In the genomic region with DNA sequence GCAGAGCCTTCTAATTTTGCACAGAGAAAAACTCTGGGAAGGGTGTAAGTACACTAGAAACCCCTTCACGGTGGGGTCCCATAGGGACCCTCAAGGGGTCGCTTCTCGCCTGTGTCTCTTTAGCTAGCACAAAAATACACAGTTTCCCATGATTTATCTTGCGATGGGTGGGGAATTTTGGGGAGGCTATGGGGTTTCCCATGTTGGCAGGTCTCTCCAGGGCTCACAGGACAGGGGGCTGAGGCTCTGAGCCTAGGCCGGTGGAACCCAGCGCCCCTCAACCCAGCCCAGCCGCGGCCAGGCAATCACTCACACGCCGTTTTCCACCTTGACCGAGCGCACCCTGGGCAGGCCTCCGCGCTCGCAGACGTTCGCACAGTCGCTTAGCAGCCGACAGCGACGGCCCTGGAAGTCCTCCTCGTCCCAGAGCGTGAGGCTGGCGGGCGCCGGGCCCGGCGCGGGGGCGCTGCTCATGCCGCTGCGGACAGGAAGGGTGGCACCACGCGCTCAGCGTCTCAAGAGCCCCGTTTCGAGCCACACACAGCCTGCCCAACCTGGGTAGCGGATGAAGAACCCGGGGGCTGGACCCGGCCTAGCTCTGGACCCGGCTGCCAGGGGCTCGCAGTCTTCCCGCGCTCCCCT, we compare ENCODE assay signal across 11 cellular contexts. TPM values are rescaled to one million over a fixed set of nuclear protein-coding genes. Genes with fewer than 3 reads are reported as not detected.
A peak's percentile ranks its signal among the peaks of the same experiment; 100 is the strongest.
DNase-seq lines count a peak whose midpoint lies in the region; ATAC-seq and TF ChIP-seq lines count a peak whose summit lies in the region.
"Had no signal": no experiment of that assay in that cellular context is flagged by ENCODE, and none has a peak within 500 bp of the region (broad histone marks: within the 10 kb centered on the region; RNA-seq: fewer than 3 reads in every experiment).

No MANE protein-coding gene starts in this region.

- H3K27me3 Mint-ChIP-seq in activated T-cell treated with anti-CD3 and anti-CD28 coated beads, Interleukin-2, amount 50 U/mL, for 72 hours (ENCODE audit: low read depth): peaks cover 83% of the 10 kb centered on the region

- H3K27ac ChIP-seq in RWPE2 (ENCODE audit: poor library complexity, severe bottlenecking) (no peak overlapping the region), testis (no peak overlapping the region)
- H3K27ac ChIP-seq: BLaER1 had no signal

- no peaks in the 10 kb centered on the region for H3K36me3 Mint-ChIP-seq in activated T-cell treated with anti-CD3 and anti-CD28 coated beads, Interleukin-2, amount 50 U/mL, for 72 hours (ENCODE audit: insufficient read depth in 2 of 2)

- no peak overlapping the region for H3K27ac Mint-ChIP-seq in activated T-cell treated with anti-CD3 and anti-CD28 coated beads, Interleukin-2, amount 50 U/mL, for 72 hours

- H3K9me3 ChIP-seq in RWPE2 (ENCODE audit: severe bottlenecking) (no peaks in the 10 kb centered on the region), testis (no peaks in the 10 kb centered on the region)
- H3K9me3 ChIP-seq: BLaER1 had no signal

- peaks cover 77% of the 10 kb centered on the region for H3K27me3 ChIP-seq in RWPE2 (ENCODE audit: insufficient read depth, poor library complexity, severe bottlenecking)
- H3K27me3 ChIP-seq in testis: no peaks in the 10 kb centered on the region

- no peak for TF ChIP-seq CTCF in RWPE2 (IDR thresholded peaks at IDR 0.05; ENCODE audit: poor library complexity, severe bottlenecking)
- TF ChIP-seq CTCF in lower leg skin (IDR thresholded peaks at IDR 0.05): no peak
- no peak for TF ChIP-seq CTCF in testis (IDR thresholded peaks at IDR 0.05)

- H3K4me1 Mint-ChIP-seq in activated T-cell treated with anti-CD3 and anti-CD28 coated beads, Interleukin-2, amount 50 U/mL, for 72 hours (ENCODE audit: low read depth): peaks cover 11% of the 10 kb centered on the region

- H3K9me3 Mint-ChIP-seq in activated T-cell treated with anti-CD3 and anti-CD28 coated beads, Interleukin-2, amount 50 U/mL, for 72 hours: no peaks in the 10 kb centered on the region

- DNase-seq in activated T-cell treated with anti-CD3 and anti-CD28 coated beads, Interleukin-2, amount 50 U/mL, for 72 hours: no peak
- no peak for DNase-seq in activated T-cell treated with anti-CD3 and anti-CD28 coated beads, Interleukin-2, amount 50 U/mL, for 1 hour
- no peak for DNase-seq in RWPE2 (ENCODE audit: low spot score)
- no peak for DNase-seq in lower leg skin (ENCODE audit: low spot score in 2 of 2)
- DNase-seq in testis: no peak
- DNase-seq in KBM-7: no peak
- no peak for DNase-seq in NCI-H187 treated with DMSO at 0.1 percent for 48 hours (lab: John Stamatoyannopoulos, UW)
- DNase-seq: NCI-H1930 had no signal

- intact Hi-C loops in lower leg skin (cut with DNase I; ENCODE audit: low total_unique reads) (no loop called here), testis (cut with DNase I; ENCODE audit: low total_unique reads) (no loop called here)

- peak; percentile 8 to 12 for ATAC-seq in activated T-cell treated with anti-CD3 and anti-CD28 coated beads, Interleukin-2, amount 50 U/mL, for 72 hours (replicated peaks in 1 of 2)
- peak; percentile 13 for ATAC-seq in RWPE2 (ENCODE audit: low read depth)
- ATAC-seq in GM21515 (IDR thresholded peaks at IDR 0.05; ENCODE audit: unreplicated experiment): no peak

- peak overlapping the region in 1 of 2 donors; percentile 42 for H3K4me3 Mint-ChIP-seq in activated T-cell treated with anti-CD3 and anti-CD28 coated beads, Interleukin-2, amount 50 U/mL, for 72 hours

- no peaks in the 10 kb centered on the region for H3K36me3 ChIP-seq in RWPE2 (ENCODE audit: low read depth)
- no peaks in the 10 kb centered on the region for H3K36me3 ChIP-seq in testis (ENCODE audit: low read depth, missing control alignments)
- H3K36me3 ChIP-seq: BLaER1 had no signal

- no peaks in the 10 kb centered on the region for H3K4me1 ChIP-seq in RWPE2 (ENCODE audit: insufficient read depth, poor library complexity, severe bottlenecking)
- H3K4me1 ChIP-seq in testis: peaks cover 15% of the 10 kb centered on the region
- H3K4me1 ChIP-seq: BLaER1 had no signal

- in situ Hi-C loops in KBM-7 (cut with MboI; ENCODE audit: low pct_unique_long_range_greater_than_20kb, low sequenced_read_pairs): no loop called here

- TF ChIP-seq POLR2A in lower leg skin (IDR thresholded peaks at IDR 0.05): no peak
- TF ChIP-seq POLR2A in testis (IDR thresholded peaks at IDR 0.05): no peak

- H3K4me3 ChIP-seq in RWPE2 (ENCODE audit: severe bottlenecking): peak overlapping the region; percentile 21
- H3K4me3 ChIP-seq in lower leg skin (ENCODE audit: low read depth, poor library complexity, severe bottlenecking): peak overlapping the region; percentile 7
- H3K4me3 ChIP-seq in testis: peak overlapping the region; percentile 4 to 38

- WGBS in lower leg skin, 2 donors: 2 to 3% methylated on average over 34 to 38 of the region's 44 CpGs
- 1% methylated on average over 8 to 29 of the region's 44 CpGs for WGBS in testis, 2 donors

RNA-seq across cellular contexts. Expression of a gene that starts 0.4 kb away (rescaled TPM):
- not detected for total RNA-seq in activated T-cell treated with anti-CD3 and anti-CD28 coated beads, Interleukin-2, amount 50 U/mL, for 72 hours
- total RNA-seq in lower leg skin (not detected), testis (1 to 10 TPM in 1 of 2 donors, under 1 TPM in 1; 0.56 to 2.9 TPM)
- polyA plus RNA-seq in testis (ENCODE audit: insufficient read depth, low read depth, low replicate concordance): 2.7 TPM
- total RNA-seq: bronchial epithelial cell had no signal

RNA-seq across cellular contexts. Expression of a gene that starts 7.8 kb away (rescaled TPM):
- total RNA-seq in activated T-cell treated with anti-CD3 and anti-CD28 coated beads, Interleukin-2, amount 50 U/mL, for 72 hours: not detected
- total RNA-seq in lower leg skin (not detected), testis (not detected)
- polyA plus RNA-seq in testis (ENCODE audit: insufficient read depth, low read depth, low replicate concordance): not detected
- total RNA-seq: bronchial epithelial cell had no signal

RNA-seq across cellular contexts. Expression of a gene that starts 33.4 kb away (rescaled TPM):
- not detected for total RNA-seq in activated T-cell treated with anti-CD3 and anti-CD28 coated beads, Interleukin-2, amount 50 U/mL, for 72 hours
- total RNA-seq in lower leg skin (not detected), testis (1 to 10 TPM; 1.2 to 1.6 TPM)
- 0.83 TPM for polyA plus RNA-seq in testis (ENCODE audit: insufficient read depth, low read depth, low replicate concordance)
- total RNA-seq: bronchial epithelial cell had no signal

RNA-seq across cellular contexts. Expression of a gene that starts 48.5 kb away (rescaled TPM):
- total RNA-seq in activated T-cell treated with anti-CD3 and anti-CD28 coated beads, Interleukin-2, amount 50 U/mL, for 72 hours: not detected
- total RNA-seq in lower leg skin: not detected
- 10 to 100 TPM; 15.5 to 23.7 TPM for total RNA-seq in testis
- polyA plus RNA-seq in testis (ENCODE audit: insufficient read depth, low read depth, low replicate concordance): 42.9 TPM
- total RNA-seq: bronchial epithelial cell had no signal
